Comparison of ENCODE assay signal across 8 cellular contexts in the genomic region with DNA sequence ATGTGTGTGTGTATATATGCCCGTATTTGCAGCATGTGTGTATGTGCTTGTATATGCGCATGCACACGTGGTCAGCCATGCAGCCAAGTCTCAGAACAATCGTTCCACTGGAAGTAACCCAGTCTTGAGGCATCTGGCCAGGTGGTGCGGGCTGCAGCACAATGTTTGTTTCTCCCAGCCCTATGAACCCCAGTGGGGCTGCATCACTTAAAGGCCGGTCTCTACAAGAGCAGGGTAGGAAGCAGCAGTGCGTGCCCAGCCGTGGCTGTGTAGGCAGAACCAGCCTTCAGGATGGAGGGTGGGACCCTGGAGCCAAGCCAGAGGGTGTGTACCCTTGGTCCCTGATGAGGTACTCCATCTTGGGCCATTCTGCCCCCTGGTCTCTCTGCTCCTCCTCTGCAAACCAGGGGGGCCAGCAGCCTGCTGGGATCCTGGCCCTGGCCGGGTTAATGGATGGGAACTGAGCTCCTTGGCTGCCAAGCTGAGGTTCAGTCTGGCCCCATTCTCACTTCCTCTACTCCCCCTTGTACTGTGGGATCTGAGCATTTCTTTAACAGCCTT. TPM values are rescaled to one million over a fixed set of nuclear protein-coding genes. Genes with fewer than 3 reads are reported as not detected.
DNase-seq lines count a peak whose midpoint lies in the region; ATAC-seq and TF ChIP-seq lines count a peak whose summit lies in the region.

No MANE protein-coding gene starts in this region.

- no peak overlapping the region for H2BK120ac ChIP-seq in mesenchymal stem cell (ENCODE audit: low read depth, low read length)

- H2AK5ac ChIP-seq in mesenchymal stem cell (ENCODE audit: low read length, severe bottlenecking) = no peak overlapping the region

- H2BK15ac ChIP-seq in mesenchymal stem cell (ENCODE audit: low read depth, poor library complexity, severe bottlenecking) = no peak overlapping the region

- peak overlapping the region; percentile 51 for H3K4me3 Mint-ChIP-seq in activated CD8-positive, alpha-beta memory T cell treated with anti-CD3 and anti-CD28 coated beads, Interleukin-2, amount 10 ng/mL, durations not matched to agents 7 days and 5 days

- H4K8ac ChIP-seq in mesenchymal stem cell (ENCODE audit: low read length) = no peak overlapping the region

- peak overlapping the region; percentile 7 for H3K4me2 ChIP-seq in mesenchymal stem cell (ENCODE audit: low read length, poor library complexity, severe bottlenecking)

- H3K27me3 Mint-ChIP-seq in activated CD8-positive, alpha-beta memory T cell treated with anti-CD3 and anti-CD28 coated beads, Interleukin-2, amount 10 ng/mL, durations not matched to agents 7 days and 5 days = no peaks in the 10 kb centered on the region

- no peak overlapping the region for H2BK5ac ChIP-seq in mesenchymal stem cell (ENCODE audit: low read depth, low read length, poor library complexity, severe bottlenecking)

- H4K91ac ChIP-seq in mesenchymal stem cell (ENCODE audit: low read length) = no peak overlapping the region

- H3K9ac ChIP-seq in mesenchymal stem cell (ENCODE audit: low read length) = peak overlapping the region; percentile 80

- TF ChIP-seq POLR2A in vagina (IDR thresholded peaks at IDR 0.05) = no peak

- H3K27ac ChIP-seq in adipose tissue (ENCODE audit: low read depth, low read length) (peak overlapping the region; percentile 30), mesenchymal stem cell (ENCODE audit: low read length, poor library complexity, severe bottlenecking) (no peak overlapping the region), vagina (peak overlapping the region; percentile 91)

- H3K9me3 Mint-ChIP-seq in activated CD8-positive, alpha-beta memory T cell treated with anti-CD3 and anti-CD28 coated beads, Interleukin-2, amount 10 ng/mL, durations not matched to agents 7 days and 5 days (ENCODE audit: low read depth) = no peaks in the 10 kb centered on the region

- no peak for DNase-seq in activated CD8-positive, alpha-beta memory T cell treated with anti-CD3 and anti-CD28 coated beads, Interleukin-2, amount 10 ng/mL, durations not matched to agents 7 days and 5 days
- no peak for DNase-seq in activated CD8-positive, alpha-beta memory T cell treated with anti-CD3 and anti-CD28 coated beads for 24 hours
- DNase-seq in mesenchymal stem cell (no peak), vagina (ENCODE audit: extremely low spot score in 2 of 2) (no peak), UCSD-AML1 (lab: John Stamatoyannopoulos, UW; ENCODE audit: unreplicated experiment) (no peak), NCI-H146 (lab: John Stamatoyannopoulos, UW) (no peak)

- H3K4me1 Mint-ChIP-seq in activated CD8-positive, alpha-beta memory T cell treated with anti-CD3 and anti-CD28 coated beads, Interleukin-2, amount 10 ng/mL, durations not matched to agents 7 days and 5 days = peaks cover 96% of the 10 kb centered on the region

- H2AFZ ChIP-seq in mesenchymal stem cell (ENCODE audit: low read depth, low read length) = no peak overlapping the region

- peak; percentile 11 for ATAC-seq in activated CD8-positive, alpha-beta memory T cell treated with anti-CD3 and anti-CD28 coated beads, Interleukin-2, amount 10 ng/mL, durations not matched to agents 7 days and 5 days
- ATAC-seq in HG03196 (IDR thresholded peaks at IDR 0.05; ENCODE audit: unreplicated experiment) = peak; percentile 37

- no peak for TF ChIP-seq CTCF in vagina (IDR thresholded peaks at IDR 0.05)

- peak overlapping the region; percentile 97 for H3K27ac Mint-ChIP-seq in activated CD8-positive, alpha-beta memory T cell treated with anti-CD3 and anti-CD28 coated beads, Interleukin-2, amount 10 ng/mL, durations not matched to agents 7 days and 5 days

- H3K27me3 ChIP-seq in mesenchymal stem cell (ENCODE audit: control insufficient read depth in 1 of 2, insufficient read depth in 1 of 2, low read length in 2 of 2) (no peaks in the 10 kb centered on the region), vagina (no peaks in the 10 kb centered on the region)

- intact Hi-C loops in vagina (cut with DNase I) = no loop called here

- H3K9me3 ChIP-seq in mesenchymal stem cell (ENCODE audit: control insufficient read depth, low read length) (no peaks in the 10 kb centered on the region), vagina (no peaks in the 10 kb centered on the region)

- peaks cover 20% of the 10 kb centered on the region for H3K4me1 ChIP-seq in mesenchymal stem cell (ENCODE audit: control insufficient read depth, insufficient read depth, low read depth, low read length)
- peaks cover 99% of the 10 kb centered on the region for H3K4me1 ChIP-seq in vagina

- 20 to 39% (median 22%) methylated on average over 9 of the region's 9 CpGs for WGBS in adipose tissue, 3 donors
- 94% methylated on average over 9 of the region's 9 CpGs for WGBS in mesenchymal stem cell

- peaks cover 14% of the 10 kb centered on the region for H3K36me3 Mint-ChIP-seq in activated CD8-positive, alpha-beta memory T cell treated with anti-CD3 and anti-CD28 coated beads, Interleukin-2, amount 10 ng/mL, durations not matched to agents 7 days and 5 days

- peak overlapping the region in 1 of 2 experiments; percentile 26 for H3K14ac ChIP-seq in mesenchymal stem cell (ENCODE audit: low read length in 2 of 2)

- no peak overlapping the region for H3K23ac ChIP-seq in mesenchymal stem cell (ENCODE audit: low read length in 2 of 2)

- H3K4ac ChIP-seq in mesenchymal stem cell (ENCODE audit: low read depth in 1 of 2, low read length in 2 of 2) = peak overlapping the region in 1 of 2 experiments; percentile 5

- no peak overlapping the region for H2BK12ac ChIP-seq in mesenchymal stem cell (ENCODE audit: low read length in 2 of 2)

- H3K18ac ChIP-seq in mesenchymal stem cell (ENCODE audit: low read depth in 1 of 2, low read length in 2 of 2) = peak overlapping the region in 1 of 2 experiments; percentile 4

- CTCF ChIA-PET in activated CD8-positive, alpha-beta memory T cell treated with anti-CD3 and anti-CD28 coated beads, Interleukin-2, amount 10 ng/mL, durations not matched to agents 7 days and 5 days (lab: Charles Lee) = interaction anchor here (0.8 to 1.7 kb wide), 6 partner anchors 8 to 150 kb away, joined by 3 to 8 read pairs (median 4); no protein-coding TSS in a partner anchor

- H3K36me3 ChIP-seq in mesenchymal stem cell (ENCODE audit: control insufficient read depth in 1 of 2, insufficient read depth in 2 of 2, low read depth in 1 of 2, low read length in 2 of 2) = peaks cover 0 to 10% of the 10 kb centered on the region in 2 experiments
- no peaks in the 10 kb centered on the region for H3K36me3 ChIP-seq in vagina

- H3K79me1 ChIP-seq in mesenchymal stem cell (replicated peaks; ENCODE audit: low read length, poor library complexity, severe bottlenecking) = peaks cover 64% of the 10 kb centered on the region

- H3K4me3 ChIP-seq in mesenchymal stem cell (ENCODE audit: insufficient read depth in 1 of 2, low read depth in 1 of 2, low read length in 2 of 2) (peak overlapping the region in 1 of 2 experiments; percentile 47), vagina (no peak overlapping the region)

RNA-seq across cellular contexts. Expression of a gene that starts 11.8 kb away (rescaled TPM):
- 100 to 1,000 TPM; 163 to 206 TPM for total RNA-seq in activated CD8-positive, alpha-beta memory T cell treated with anti-CD3 and anti-CD28 coated beads, Interleukin-2, amount 10 ng/mL, durations not matched to agents 7 days and 5 days
- polyA plus RNA-seq in adipose tissue = 10 to 100 TPM; 44.3 to 74.0 (median 46.9) TPM
- 93.2 TPM for polyA plus RNA-seq in mesenchymal stem cell (2013, experiment 1 of 2)
- 91.8 TPM for polyA plus RNA-seq in mesenchymal stem cell (2013, experiment 2 of 2)
- 30.9 TPM for total RNA-seq in vagina
